2 cellular contexts compared by ENCODE assay signal in the genomic region with DNA sequence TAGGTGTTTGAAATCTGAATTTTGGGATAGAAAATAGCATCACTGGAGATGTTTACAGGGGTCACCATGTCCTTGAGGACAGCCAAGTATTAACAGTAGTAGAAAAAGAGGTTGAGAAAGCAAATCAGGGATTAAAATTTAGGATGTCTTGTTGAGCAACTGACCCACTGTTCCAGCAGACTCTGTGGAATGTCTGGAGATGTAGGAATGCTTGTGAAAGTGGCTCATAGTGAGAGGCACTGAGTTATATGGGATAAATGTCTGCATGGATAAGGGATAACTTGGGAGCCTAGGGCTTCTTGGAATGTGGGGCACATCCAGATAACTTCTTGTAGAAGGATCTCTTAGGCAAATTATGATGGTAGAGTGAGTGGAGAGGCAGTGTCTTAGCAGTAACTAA.
TF ChIP-seq lines count a peak whose summit lies in the region.

No MANE protein-coding gene starts in this region.

TF ChIP-seq in SK-N-SH, 30 proteins besides CTCF, POLR2A, EP300 and RAD21 (continued from another document):
- TF ChIP-seq ZBTB33 (IDR thresholded peaks at IDR 0.05; ENCODE audit: borderline replicate concordance, low read depth), result no peak
- TF ChIP-seq CHD2 (IDR thresholded peaks at IDR 0.05; ENCODE audit: low read length, partially characterized antibody), result no peak
- no peak for TF ChIP-seq MXI1 (IDR thresholded peaks at IDR 0.05; ENCODE audit: low read depth, low read length)
- TF ChIP-seq SIN3A (IDR thresholded peaks at IDR 0.05; ENCODE audit: borderline replicate concordance, low read depth, low read length), result no peak
- no peak for TF ChIP-seq FOXM1 (IDR thresholded peaks at IDR 0.05; ENCODE audit: low read depth)

TF ChIP-seq in SK-N-SH treated with all-trans-retinoic acid at 6 μM for 48 hours, 23 proteins besides CTCF, POLR2A, EP300 and RAD21 (continued from another document):
- TF ChIP-seq ZC3H10 (CRISPR knock-in tag; IDR thresholded peaks at IDR 0.05), result no peak
